In the genomic region with DNA sequence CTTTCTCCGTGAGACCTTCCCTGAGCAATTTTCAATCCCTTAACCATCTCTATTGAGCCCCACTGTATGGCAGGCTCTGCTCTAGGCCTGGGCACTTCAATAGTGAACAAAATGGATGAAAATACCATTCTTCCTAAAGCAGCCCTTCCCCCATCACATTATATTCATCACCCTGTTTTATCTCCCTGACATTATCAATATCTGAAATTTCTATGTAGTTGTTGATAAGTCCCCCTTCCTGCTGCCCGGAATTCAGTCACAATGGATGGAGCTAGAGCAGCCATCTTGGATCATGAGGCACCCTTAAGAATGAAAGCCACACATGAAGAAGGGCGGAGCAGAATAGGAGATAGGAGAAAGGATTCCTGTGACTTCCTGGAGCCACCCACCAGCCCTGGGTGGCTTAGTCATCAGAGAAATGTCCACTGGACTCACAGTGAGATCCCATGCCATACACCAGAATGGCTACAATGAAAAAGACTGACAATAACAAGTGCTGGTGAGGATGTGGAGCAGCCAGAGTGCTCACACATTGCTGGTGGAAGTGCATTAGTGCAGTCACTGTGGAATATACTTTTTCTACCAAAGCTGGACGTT, we compare ENCODE assay signal across 20 cellular contexts. TPM values are rescaled to one million over a fixed set of nuclear protein-coding genes. Genes with fewer than 3 reads are reported as not detected.
A peak's percentile ranks its signal among the peaks of the same experiment; 100 is the strongest.
DNase-seq lines count a peak whose midpoint lies in the region; ATAC-seq, FAIRE-seq and TF ChIP-seq lines count a peak whose summit lies in the region.
"Had no signal": no experiment of that assay in that cellular context is flagged by ENCODE, and none has a peak within 500 bp of the region (broad histone marks: within the 10 kb centered on the region; RNA-seq: fewer than 3 reads in every experiment).

No MANE protein-coding gene starts in this region.

- H3K4me1 Mint-ChIP-seq in astrocyte (ENCODE audit: low read depth, unreplicated experiment), result peaks cover 18% of the 10 kb centered on the region
- H3K4me1 Mint-ChIP-seq: activated naive CD4-positive, alpha-beta T cell treated with anti-CD3 and anti-CD28 coated beads, Interleukin-2, amount 10 ng/mL, durations not matched to agents 7 days and 5 days had no signal

- H3K9me3 Mint-ChIP-seq in astrocyte (ENCODE audit: unreplicated experiment), result peaks cover 4% of the 10 kb centered on the region
- H3K9me3 Mint-ChIP-seq: activated naive CD4-positive, alpha-beta T cell treated with anti-CD3 and anti-CD28 coated beads, Interleukin-2, amount 10 ng/mL, durations not matched to agents 7 days and 5 days had no signal

- peaks cover 3% of the 10 kb centered on the region for H3K36me3 Mint-ChIP-seq in astrocyte (ENCODE audit: low read depth, unreplicated experiment)
- H3K36me3 Mint-ChIP-seq: activated naive CD4-positive, alpha-beta T cell treated with anti-CD3 and anti-CD28 coated beads, Interleukin-2, amount 10 ng/mL, durations not matched to agents 7 days and 5 days had no signal

- no peaks in the 10 kb centered on the region for H3K79me2 ChIP-seq in astrocyte (ENCODE audit: insufficient read depth, low read length)

- WGBS in right lobe of liver (ENCODE audit: insufficient coverage, low coverage, low lambda C conversion rate, missing lambda C conversion rate), result 94% methylated on average over 4 of the region's 4 CpGs

- no peaks in the 10 kb centered on the region for H3K9me3 ChIP-seq in astrocyte (ENCODE audit: insufficient read depth, low read depth, low read length)
- H3K9me3 ChIP-seq in right lobe of liver, result no peaks in the 10 kb centered on the region
- H3K9me3 ChIP-seq: esophagus muscularis mucosa, tibial nerve had no signal

- no peak overlapping the region for H3K9ac ChIP-seq in astrocyte (ENCODE audit: low read length)

- no peaks in the 10 kb centered on the region for H3K27me3 ChIP-seq in astrocyte (ENCODE audit: insufficient read depth, low read length)
- no peaks in the 10 kb centered on the region for H3K27me3 ChIP-seq in right lobe of liver
- H3K27me3 ChIP-seq: esophagus muscularis mucosa, tibial nerve had no signal

- H3K4me1 ChIP-seq in astrocyte (ENCODE audit: insufficient read depth, low read length), result peaks cover 10% of the 10 kb centered on the region
- peaks cover 0 to 62% (median 23%) of the 10 kb centered on the region in 4 donors for H3K4me1 ChIP-seq in right lobe of liver

- ATAC-seq in right lobe of liver, result no peak
- ATAC-seq: stimulated activated memory B cell treated with anti-CD40 and anti-IgM and Interleukin-4, amounts not matched to agents 10 μg/mL and 1 μg/mL and 100 μg/mL, for 72 hours had no signal

- H3K27ac Mint-ChIP-seq in astrocyte (ENCODE audit: unreplicated experiment), result peak overlapping the region; percentile 95
- H3K27ac Mint-ChIP-seq: activated naive CD4-positive, alpha-beta T cell treated with anti-CD3 and anti-CD28 coated beads, Interleukin-2, amount 10 ng/mL, durations not matched to agents 7 days and 5 days had no signal

- H2AFZ ChIP-seq in astrocyte (ENCODE audit: low read depth, low read length), result no peak overlapping the region

- DNase-seq in HT1080 (ENCODE audit: low read depth) (peak; percentile 37), astrocyte (ENCODE audit: low read depth) (no peak), right lobe of liver (no peak), hypothalamus (lab: John Stamatoyannopoulos, UW) (no peak), iPS-NIHi11 (ENCODE audit: low spot score) (no peak), NCI-H1092 treated with DMSO at 0.1 percent for 48 hours (lab: John Stamatoyannopoulos, UW) (no peak), COLO829 (ENCODE audit: low spot score) (no peak)
- DNase-seq: activated naive CD4-positive, alpha-beta T cell treated with anti-CD3 and anti-CD28 coated beads, Interleukin-2, amount 10 ng/mL, durations not matched to agents 7 days and 5 days; activated T-cell treated with anti-CD3 and anti-CD28 coated beads, Interleukin-2, amount 50 U/mL, for 1 hour; DMS53; NCI-H2081 treated with DMSO at 0.1 percent for 48 hours; NCI-H748 treated with DMSO at 0.1 percent for 48 hours had no signal

- peak overlapping the region; percentile 18 for H3K4me3 Mint-ChIP-seq in astrocyte (ENCODE audit: unreplicated experiment)
- H3K4me3 Mint-ChIP-seq: activated naive CD4-positive, alpha-beta T cell treated with anti-CD3 and anti-CD28 coated beads, Interleukin-2, amount 10 ng/mL, durations not matched to agents 7 days and 5 days; neural crest cell; stimulated activated memory B cell treated with anti-CD40 and anti-IgM and Interleukin-4, amounts not matched to agents 10 μg/mL and 1 μg/mL and 100 μg/mL, for 72 hours had no signal

- TF ChIP-seq CTCF in 22Rv1 (IDR thresholded peaks at IDR 0.05), result no peak
- no peak for TF ChIP-seq CTCF in astrocyte (IDR thresholded peaks at IDR 0.05; ENCODE audit: insufficient read depth, low read depth, low read length)
- no peak for TF ChIP-seq CTCF in right lobe of liver (IDR thresholded peaks at IDR 0.05)

- intact Hi-C loops in right lobe of liver (cut with DNase I), result no loop called here

- H3K4me3 ChIP-seq in astrocyte (ENCODE audit: insufficient read depth, low read depth, low read length) (no peak overlapping the region), right lobe of liver (no peak overlapping the region)
- H3K4me3 ChIP-seq: esophagus muscularis mucosa, tibial nerve had no signal

- H3K36me3 ChIP-seq in astrocyte (ENCODE audit: insufficient read depth, low read length) (no peaks in the 10 kb centered on the region), right lobe of liver (no peaks in the 10 kb centered on the region)
- H3K36me3 ChIP-seq: esophagus muscularis mucosa had no signal

- peaks cover 3% of the 10 kb centered on the region for H3K27me3 Mint-ChIP-seq in astrocyte (ENCODE audit: low read depth, unreplicated experiment)
- H3K27me3 Mint-ChIP-seq: activated naive CD4-positive, alpha-beta T cell treated with anti-CD3 and anti-CD28 coated beads, Interleukin-2, amount 10 ng/mL, durations not matched to agents 7 days and 5 days; stimulated activated memory B cell treated with anti-CD40 and anti-IgM and Interleukin-4, amounts not matched to agents 10 μg/mL and 1 μg/mL and 100 μg/mL, for 72 hours had no signal

- no peak for FAIRE-seq in astrocyte (lab: Jason Lieb, UNC)
- FAIRE-seq: bronchial epithelial cell, GM18507 had no signal

- peaks cover 16% of the 10 kb centered on the region for H4K20me1 ChIP-seq in astrocyte (ENCODE audit: insufficient read depth, low read length)

- H3K27ac ChIP-seq in 22Rv1, result peak overlapping the region; percentile 96
- peak overlapping the region; percentile 79 for H3K27ac ChIP-seq in astrocyte (ENCODE audit: low read depth, low read length)
- H3K27ac ChIP-seq in right lobe of liver, result peak overlapping the region; percentile 90 to 96 (median 92)
- H3K27ac ChIP-seq: C4-2B had no signal

- H3K4me2 ChIP-seq in astrocyte (ENCODE audit: low read length), result peak overlapping the region; percentile 75

- TF ChIP-seq POLR2A in right lobe of liver (IDR thresholded peaks at IDR 0.05), result no peak

RNA-seq across cellular contexts. Expression of gene SCARB1, which starts 33.9 kb away (rescaled TPM):
- total RNA-seq in HT1080 (2014; rRNA removed; shearing (Covaris generic)), result 18.6 and 19.5 TPM in 2 replicates
- 23.8 and 27.7 TPM in 2 replicates for polyA plus RNA-seq in HT1080 (2015; cell fraction: cytosol; rRNA removed)
- polyA plus RNA-seq in HT1080 (2015; cell fraction: nucleus; rRNA removed), result 41.9 and 46.0 TPM in 2 replicates
- total RNA-seq in astrocyte (44.5 and 48.4 TPM in 2 replicates), right lobe of liver (100 to 1,000 TPM; 128 to 359 (median 214) TPM)
